19 cellular contexts compared by ENCODE assay signal in the genomic region with DNA sequence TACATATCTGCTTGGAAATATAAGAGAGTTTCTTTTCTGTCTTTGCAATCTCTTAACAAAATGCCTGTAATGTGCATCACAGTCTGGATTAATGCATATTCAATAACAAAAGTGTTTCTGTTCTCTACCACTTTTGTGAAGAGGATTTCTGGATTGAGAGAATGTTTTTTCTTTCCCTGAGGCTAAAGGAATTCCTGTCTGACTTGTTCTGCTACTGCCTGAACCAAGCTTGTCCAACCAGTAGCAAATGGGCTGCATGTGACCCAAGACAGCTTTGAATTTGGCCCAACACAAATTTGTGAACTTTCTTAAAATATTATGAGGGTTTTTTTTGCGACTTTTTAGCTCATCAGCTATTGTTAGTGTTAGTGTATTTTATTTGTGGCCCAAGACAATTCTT.
"Had no signal": no experiment of that assay in that cellular context is flagged by ENCODE, and none has a peak within 500 bp of the region (broad histone marks: within the 10 kb centered on the region; RNA-seq: fewer than 3 reads in every experiment).

No MANE protein-coding gene starts in this region.

- H2AFZ ChIP-seq: parathyroid adenoma had no signal

- ATAC-seq: activated CD8-positive, alpha-beta T cell treated with anti-CD3 and anti-CD28 coated beads, Interleukin-2, amount 10 ng/mL, durations not matched to agents 7 days and 5 days; effector memory CD8-positive, alpha-beta T cell; gastroesophageal sphincter; heart right ventricle; left lobe of liver; mucosa of descending colon; naive thymus-derived CD4-positive, alpha-beta T cell; stimulated activated effector memory CD8-positive, alpha-beta T cell treated with anti-CD3 and anti-CD28 coated beads, Interleukin-12 subunit alpha, Interleukin-12 subunit beta, amount 100 ng/mL, for 72 hours had no signal

- H3K9me3 ChIP-seq: breast epithelium, gastroesophageal sphincter, heart right ventricle, mucosa of descending colon had no signal

- H3K4me1 Mint-ChIP-seq: activated CD4-positive, alpha-beta T cell treated with anti-CD3 and anti-CD28 coated beads, Interleukin-2, amount 10 ng/mL, durations not matched to agents 24 days and 14 days; activated naive CD8-positive, alpha-beta T cell treated with anti-CD3 and anti-CD28 coated beads, Interleukin-2, amount 10 ng/mL, durations not matched to agents 7 days and 5 days; naive thymus-derived CD4-positive, alpha-beta T cell; stimulated activated effector memory CD8-positive, alpha-beta T cell treated with anti-CD3 and anti-CD28 coated beads, Interleukin-12 subunit alpha, Interleukin-12 subunit beta, amount 100 ng/mL, for 72 hours had no signal

- H3K9ac ChIP-seq: parathyroid adenoma had no signal

- H3K27me3 Mint-ChIP-seq: activated CD4-positive, alpha-beta T cell treated with anti-CD3 and anti-CD28 coated beads, Interleukin-2, amount 10 ng/mL, durations not matched to agents 24 days and 14 days; activated naive CD8-positive, alpha-beta T cell treated with anti-CD3 and anti-CD28 coated beads, Interleukin-2, amount 10 ng/mL, durations not matched to agents 7 days and 5 days; dendritic cell treated with granulocyte-macrophage colony-stimulating factor and Interleukin-4, amounts not matched to agents 40 ng/mL and 50 ng/mL, for 4 days; effector memory CD8-positive, alpha-beta T cell; naive thymus-derived CD4-positive, alpha-beta T cell had no signal

- H3K36me3 Mint-ChIP-seq: activated naive CD8-positive, alpha-beta T cell treated with anti-CD3 and anti-CD28 coated beads, Interleukin-2, amount 10 ng/mL, durations not matched to agents 7 days and 5 days; naive thymus-derived CD4-positive, alpha-beta T cell; stimulated activated effector memory CD8-positive, alpha-beta T cell treated with anti-CD3 and anti-CD28 coated beads, Interleukin-12 subunit alpha, Interleukin-12 subunit beta, amount 100 ng/mL, for 72 hours had no signal

- H3K27ac Mint-ChIP-seq: activated CD4-positive, alpha-beta T cell treated with anti-CD3 and anti-CD28 coated beads, Interleukin-2, amount 10 ng/mL, durations not matched to agents 24 days and 14 days; activated CD8-positive, alpha-beta T cell treated with anti-CD3 and anti-CD28 coated beads, Interleukin-2, amount 10 ng/mL, durations not matched to agents 7 days and 5 days; activated naive CD8-positive, alpha-beta T cell treated with anti-CD3 and anti-CD28 coated beads, Interleukin-2, amount 10 ng/mL, durations not matched to agents 7 days and 5 days; dendritic cell treated with granulocyte-macrophage colony-stimulating factor and Interleukin-4, amounts not matched to agents 40 ng/mL and 50 ng/mL, for 4 days; effector memory CD8-positive, alpha-beta T cell; naive thymus-derived CD4-positive, alpha-beta T cell; stimulated activated effector memory CD8-positive, alpha-beta T cell treated with anti-CD3 and anti-CD28 coated beads, Interleukin-12 subunit alpha, Interleukin-12 subunit beta, amount 100 ng/mL, for 72 hours; T-helper 2 cell treated with Interferon-gamma antibody and Interleukin-4, amounts not matched to agents 5 μg/mL and 100 μg/mL, for 36 hours had no signal

- DNase-seq: activated CD4-positive, alpha-beta T cell treated with anti-CD3 and anti-CD28 coated beads, Interleukin-2, amount 10 ng/mL, durations not matched to agents 24 days and 14 days; activated CD4-positive, CD25-positive, alpha-beta regulatory T cell; activated CD8-positive, alpha-beta memory T cell treated with anti-CD3 and anti-CD28 coated beads, Interleukin-2, amount 50 U/mL, for 48 hours; activated CD8-positive, alpha-beta T cell treated with anti-CD3 and anti-CD28 coated beads, Interleukin-2, amount 10 ng/mL, durations not matched to agents 7 days and 5 days; activated naive CD8-positive, alpha-beta T cell treated with anti-CD3 and anti-CD28 coated beads, Interleukin-2, amount 10 ng/mL, durations not matched to agents 7 days and 5 days; effector memory CD8-positive, alpha-beta T cell; heart right ventricle; mammary epithelial cell; mucosa of descending colon; naive thymus-derived CD4-positive, alpha-beta T cell; stimulated activated CD4-positive, alpha-beta T cell treated with anti-CD3 and anti-CD28 coated beads, Interleukin-12 subunit alpha, Interleukin-12 subunit beta, amount 100 ng/mL, for 4 hours; stimulated activated CD4-positive, alpha-beta T cell treated with anti-CD3 and anti-CD28 coated beads, Interleukin-2, amount 100 ng/mL, for 24 hours had no signal

- H3K36me3 ChIP-seq: breast epithelium, gastroesophageal sphincter, heart right ventricle had no signal

- H3K4me3 ChIP-seq: breast epithelium, gastroesophageal sphincter, heart right ventricle, mucosa of descending colon had no signal

- H3K79me2 ChIP-seq: parathyroid adenoma had no signal

- H3K4me1 ChIP-seq: breast epithelium, gastroesophageal sphincter, heart right ventricle, parathyroid adenoma had no signal

- H3K27ac ChIP-seq: gastroesophageal sphincter, heart right ventricle, parathyroid adenoma had no signal

- H3K9me3 Mint-ChIP-seq: activated CD4-positive, alpha-beta T cell treated with anti-CD3 and anti-CD28 coated beads, Interleukin-2, amount 10 ng/mL, durations not matched to agents 24 days and 14 days; activated naive CD8-positive, alpha-beta T cell treated with anti-CD3 and anti-CD28 coated beads, Interleukin-2, amount 10 ng/mL, durations not matched to agents 7 days and 5 days; dendritic cell treated with granulocyte-macrophage colony-stimulating factor and Interleukin-4, amounts not matched to agents 40 ng/mL and 50 ng/mL, for 4 days; effector memory CD8-positive, alpha-beta T cell; stimulated activated effector memory CD8-positive, alpha-beta T cell treated with anti-CD3 and anti-CD28 coated beads, Interleukin-12 subunit alpha, Interleukin-12 subunit beta, amount 100 ng/mL, for 72 hours had no signal

- H3K27me3 ChIP-seq: gastroesophageal sphincter, heart right ventricle had no signal

- H3K4me3 Mint-ChIP-seq: activated CD4-positive, alpha-beta T cell treated with anti-CD3 and anti-CD28 coated beads, Interleukin-2, amount 10 ng/mL, durations not matched to agents 24 days and 14 days; activated CD8-positive, alpha-beta T cell treated with anti-CD3 and anti-CD28 coated beads, Interleukin-2, amount 10 ng/mL, durations not matched to agents 7 days and 5 days; activated naive CD8-positive, alpha-beta T cell treated with anti-CD3 and anti-CD28 coated beads, Interleukin-2, amount 10 ng/mL, durations not matched to agents 7 days and 5 days; dendritic cell treated with granulocyte-macrophage colony-stimulating factor and Interleukin-4, amounts not matched to agents 40 ng/mL and 50 ng/mL, for 4 days; effector memory CD8-positive, alpha-beta T cell; naive thymus-derived CD4-positive, alpha-beta T cell; stimulated activated effector memory CD8-positive, alpha-beta T cell treated with anti-CD3 and anti-CD28 coated beads, Interleukin-12 subunit alpha, Interleukin-12 subunit beta, amount 100 ng/mL, for 72 hours; T-helper 2 cell treated with Interferon-gamma antibody and Interleukin-4, amounts not matched to agents 5 μg/mL and 100 μg/mL, for 36 hours had no signal
